Comparison of ENCODE assay signal across 8 cellular contexts in the genomic region with DNA sequence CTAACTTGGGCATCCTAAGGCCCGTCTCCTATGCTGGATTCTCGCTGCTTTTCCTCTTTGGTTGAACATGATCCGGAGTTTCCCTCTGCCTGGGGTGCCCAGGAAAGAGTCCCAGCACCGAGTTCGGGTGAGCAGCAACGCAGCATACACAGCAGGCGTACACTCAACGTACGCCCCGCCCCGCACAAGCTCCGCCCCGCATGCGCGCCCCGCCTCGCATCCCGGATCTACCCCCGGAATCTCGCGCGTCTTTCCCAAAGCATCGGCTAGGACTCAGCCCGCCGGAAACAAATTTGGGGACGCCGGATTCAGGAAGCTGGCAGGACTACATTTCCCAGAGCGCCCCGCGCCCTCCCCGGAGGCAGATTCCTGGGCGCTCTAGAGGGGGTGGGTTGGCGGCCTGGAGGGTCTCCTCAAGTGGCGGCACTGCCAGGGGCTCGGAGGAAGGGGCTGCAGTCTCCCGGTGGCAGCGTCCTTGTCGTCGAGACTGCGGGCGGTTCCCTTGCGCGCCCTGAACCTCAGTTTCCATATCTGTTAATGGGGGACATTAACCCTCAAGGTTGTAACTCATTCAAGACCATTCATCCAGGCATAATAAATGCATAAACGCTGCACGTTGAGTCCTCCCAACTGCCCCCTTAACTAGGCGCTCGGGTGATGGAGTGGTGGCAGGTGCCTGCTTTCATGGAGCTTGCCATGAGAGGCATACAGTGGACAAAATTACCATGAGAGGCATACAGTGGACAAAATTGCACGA. TPM values are rescaled to one million over a fixed set of nuclear protein-coding genes. Genes with fewer than 3 reads are reported as not detected.
A peak's percentile ranks its signal among the peaks of the same experiment; 100 is the strongest.
DNase-seq lines count a peak whose midpoint lies in the region; ATAC-seq and TF ChIP-seq lines count a peak whose summit lies in the region.

No MANE protein-coding gene starts in this region.

- ATAC-seq in GM21576 (IDR thresholded peaks at IDR 0.05; ENCODE audit: unreplicated experiment) (peak; percentile 47), naive B cell (ENCODE audit: low read depth in 2 of 2) (peak; percentile 33 to 43)

- H3K4me3 ChIP-seq in Jurkat, Clone E6-1 (ENCODE audit: low read length): peak overlapping the region; percentile 81
- H3K4me3 ChIP-seq in Peyer's patch: peak overlapping the region; percentile 40 to 78 (median 60)
- peak overlapping the region; percentile 42 to 76 (median 62) for H3K4me3 ChIP-seq in fibroblast of lung (replicated peaks in 1 of 4; ENCODE audit: control extremely low read depth in 1 of 4, insufficient read depth in 1 of 4, low read depth in 3 of 4, low read length in 4 of 4)

- H3K36me3 ChIP-seq in Peyer's patch: peaks cover 0 to 13% (median 0%) of the 10 kb centered on the region in 3 donors
- H3K36me3 ChIP-seq in fibroblast of lung (ENCODE audit: control insufficient read depth, insufficient read depth, low read length): peaks cover 3% of the 10 kb centered on the region

- peak; percentile 68 to 89 for TF ChIP-seq POLR2A in Peyer's patch (IDR thresholded peaks at IDR 0.05)

- H3K27ac ChIP-seq in Peyer's patch (peak overlapping the region; percentile 72 to 90 (median 86)), fibroblast of lung (ENCODE audit: insufficient read depth, low read length) (peak overlapping the region; percentile 56)

- H3K4me1 ChIP-seq in Peyer's patch (peaks cover 0 to 29% (median 14%) of the 10 kb centered on the region in 4 donors), fibroblast of lung (ENCODE audit: control insufficient read depth, extremely low read depth, insufficient read depth, low read length) (peaks cover 11% of the 10 kb centered on the region)

- no peaks in the 10 kb centered on the region for H3K27me3 Mint-ChIP-seq in naive B cell

- TF ChIP-seq CTCF in Peyer's patch (IDR thresholded peaks at IDR 0.05): no peak
- no peak for TF ChIP-seq CTCF in fibroblast of lung (conservative IDR thresholded peaks at IDR 0.05 in 1 of 2, IDR thresholded peaks at IDR 0.05 in 1 of 2; ENCODE audit: low read depth in 1 of 2, low read length in 2 of 2)

- H3K9me3 ChIP-seq in Peyer's patch: no peaks in the 10 kb centered on the region
- no peaks in the 10 kb centered on the region for H3K9me3 ChIP-seq in fibroblast of lung (ENCODE audit: control insufficient read depth, insufficient read depth, low read depth, low read length)

- H3K4me2 ChIP-seq in fibroblast of lung (ENCODE audit: extremely low read depth, insufficient read depth, low read length): peak overlapping the region; percentile 86

- H3K27me3 ChIP-seq in Peyer's patch (no peaks in the 10 kb centered on the region), fibroblast of lung (ENCODE audit: control insufficient read depth, insufficient read depth, low read length) (no peaks in the 10 kb centered on the region)

- no peaks in the 10 kb centered on the region for H4K20me1 ChIP-seq in fibroblast of lung (ENCODE audit: control insufficient read depth, extremely low read depth, insufficient read depth, low read length)

- H3K79me2 ChIP-seq in fibroblast of lung (ENCODE audit: control insufficient read depth, insufficient read depth, low read length): peaks cover 18% of the 10 kb centered on the region

- peak overlapping the region; percentile 72 for H2AFZ ChIP-seq in fibroblast of lung (ENCODE audit: low read length)

- H3K36me3 Mint-ChIP-seq in naive B cell: no peaks in the 10 kb centered on the region

- peak overlapping the region; percentile 37 for H3K9ac ChIP-seq in fibroblast of lung (ENCODE audit: insufficient read depth, low read length)

- H3K4me3 Mint-ChIP-seq in naive B cell: peak overlapping the region; percentile 90 to 95 (median 93)

- peak overlapping the region in 5 of 6 donors; percentile 25 to 97 (median 86) for H3K27ac Mint-ChIP-seq in naive B cell

- H3K9me3 Mint-ChIP-seq in naive B cell: peaks cover 0 to 2% (median 0%) of the 10 kb centered on the region in 7 donors

- peak; percentile 95 for DNase-seq in DMS153 (lab: John Stamatoyannopoulos, UW)
- DNase-seq in Jurkat, Clone E6-1 (ENCODE audit: low read depth, low spot score): peak; percentile 83
- DNase-seq in Peyer's patch: peak; percentile 92 to 99 (median 98)
- DNase-seq in activated T-helper 1 cell treated with anti-CD3 and anti-CD28 coated beads, Interleukin-2, amount 50 U/mL, for 16 hours (ENCODE audit: low read depth in 1 of 2, low spot score in 1 of 2): peak; percentile 75 to 78
- DNase-seq in fibroblast of lung (ENCODE audit: low read depth in 2 of 2): peak; percentile 91 to 93
- DNase-seq in naive B cell: peak; percentile 63
- DNase-seq in stimulated activated CD8-positive, alpha-beta memory T cell treated with anti-CD3 and anti-CD28 coated beads, Interleukin-7, amount 100 ng/mL, for 48 hours (ENCODE audit: extremely low read depth in 1 of 2, low read depth in 1 of 2): peak; percentile 79 to 89

- H3K4me1 Mint-ChIP-seq in naive B cell: peaks cover 18 to 34% (median 33%) of the 10 kb centered on the region in 3 donors

RNA-seq across cellular contexts. Expression of a gene that starts 1.8 kb away (rescaled TPM):
- 5.6 TPM for polyA plus RNA-seq in Jurkat, Clone E6-1 (2012; ENCODE audit: insufficient read depth, insufficient read length)
- 10 to 100 TPM in 3 of 4 donors, 1 to 10 TPM in 1; 4.1 to 24.8 (median 14.5) TPM for total RNA-seq in Peyer's patch
- total RNA-seq in fibroblast of lung: 6.9 and 7.1 TPM in 2 replicates
- 3.1 TPM in 2 replicates for polyA plus RNA-seq in fibroblast of lung
- polyA plus RNA-seq in fibroblast of lung (2012): 4.5 and 5.5 TPM in 2 replicates
- 10.2 and 12.0 TPM in 2 replicates for polyA minus RNA-seq in fibroblast of lung (ENCODE audit: low replicate concordance)
- 10 to 100 TPM in 4 of 6 donors, 1 to 10 TPM in 1, not detected in 1; 6.7 to 19.9 (median 14.1) TPM for polyA plus RNA-seq in naive B cell (ENCODE audit: low read depth in 6 of 6)

RNA-seq across cellular contexts. Expression of a gene that starts 19.4 kb away (rescaled TPM):
- polyA plus RNA-seq in Jurkat, Clone E6-1 (2012; ENCODE audit: insufficient read depth, insufficient read length): not detected
- not detected for total RNA-seq in Peyer's patch
- not detected in 2 replicates for total RNA-seq in fibroblast of lung
- not detected in 2 replicates for polyA plus RNA-seq in fibroblast of lung
- not detected in 2 replicates for polyA plus RNA-seq in fibroblast of lung (2012)
- polyA minus RNA-seq in fibroblast of lung (ENCODE audit: low replicate concordance): 6.4 TPM in 1 of 2 replicates, not detected in the other
- polyA plus RNA-seq in naive B cell (ENCODE audit: low read depth in 6 of 6): not detected

RNA-seq across cellular contexts. Expression of a gene that starts 26.4 kb away (rescaled TPM):
- polyA plus RNA-seq in Jurkat, Clone E6-1 (2012; ENCODE audit: insufficient read depth, insufficient read length): not detected
- total RNA-seq in Peyer's patch (100 to 1,000 TPM in 3 of 4 donors, 10 to 100 TPM in 1; 90.0 to 306 (median 238) TPM), fibroblast of lung (not detected in 2 replicates)
- polyA plus RNA-seq in fibroblast of lung (not detected in 2 replicates), naive B cell (ENCODE audit: low read depth in 6 of 6) (not detected)
- polyA plus RNA-seq in fibroblast of lung (2012): not detected in 2 replicates
- not detected in 2 replicates for polyA minus RNA-seq in fibroblast of lung (ENCODE audit: low replicate concordance)

RNA-seq across cellular contexts. Expression of a gene that starts 33.7 kb away (rescaled TPM):
- 20.1 TPM for polyA plus RNA-seq in Jurkat, Clone E6-1 (2012; ENCODE audit: insufficient read depth, insufficient read length)
- 10 to 100 TPM; 26.3 to 50.1 (median 38.0) TPM for total RNA-seq in Peyer's patch
- 11.6 and 13.0 TPM in 2 replicates for total RNA-seq in fibroblast of lung
- polyA plus RNA-seq in fibroblast of lung: 8.6 and 9.2 TPM in 2 replicates
- 14.7 and 16.3 TPM in 2 replicates for polyA plus RNA-seq in fibroblast of lung (2012)
- 9.1 and 14.6 TPM in 2 replicates for polyA minus RNA-seq in fibroblast of lung (ENCODE audit: low replicate concordance)
- polyA plus RNA-seq in naive B cell (ENCODE audit: low read depth in 6 of 6): 1 to 10 TPM; 2.7 to 8.0 (median 6.1) TPM

RNA-seq across cellular contexts. Expression of a gene that starts 34.4 kb away (rescaled TPM):
- polyA plus RNA-seq in Jurkat, Clone E6-1 (2012; ENCODE audit: insufficient read depth, insufficient read length): not detected
- not detected for total RNA-seq in Peyer's patch
- 0.26 and 0.50 TPM in 2 replicates for total RNA-seq in fibroblast of lung
- 0.84 and 0.95 TPM in 2 replicates for polyA plus RNA-seq in fibroblast of lung
- 0.54 and 0.82 TPM in 2 replicates for polyA plus RNA-seq in fibroblast of lung (2012)
- 0.89 and 1.5 TPM in 2 replicates for polyA minus RNA-seq in fibroblast of lung (ENCODE audit: low replicate concordance)
- polyA plus RNA-seq in naive B cell (ENCODE audit: low read depth in 6 of 6): under 1 TPM in 4 of 6 donors, not detected in 2; 0.30 to 0.84 (median 0.35) TPM

Comparison
In these comparisons a context has a peak if more than half of its experiments do, and no peak if none do; other contexts are left out.
1. Peak in every context shown above with its lines: DNase-seq, ATAC-seq, H3K4me3 ChIP-seq and H3K27ac ChIP-seq.
2. RNA of a gene that starts 26.4 kb away (total RNA-seq): 90.0 to 306 TPM in Peyer's patch; not detected in fibroblast of lung; every median in the first group is over 10 times any median in the second.